16 cellular contexts compared by ENCODE assay signal in genomic region chrX:40722930-40723329, GRCh38.
"Had no signal": no experiment of that assay in that cellular context is flagged by ENCODE, and none has a peak within 500 bp of the region (broad histone marks: within the 10 kb centered on the region; RNA-seq: fewer than 3 reads in every experiment).

No MANE protein-coding gene starts in this region.

- H3K4me3 Mint-ChIP-seq: activated T-helper 17 cell treated with anti-CD3 and anti-CD28 coated beads, Interleukin-2, amount 50 U/mL, for 72 hours; stimulated activated memory B cell treated with anti-CD40 and anti-IgM and Interleukin-4, amounts not matched to agents 10 μg/mL and 1 μg/mL and 100 μg/mL, for 72 hours had no signal

- H3K27me3 ChIP-seq: ascending aorta, esophagus squamous epithelium, right lobe of liver, SJCRH30 had no signal

- H3K27ac Mint-ChIP-seq: stimulated activated memory B cell treated with anti-CD40 and anti-IgM and Interleukin-4, amounts not matched to agents 10 μg/mL and 1 μg/mL and 100 μg/mL, for 72 hours had no signal

- H3K36me3 ChIP-seq: ascending aorta, right lobe of liver, SJCRH30 had no signal

- H3K4me1 ChIP-seq: ascending aorta, esophagus squamous epithelium, SJCRH30 had no signal

- H3K9me3 Mint-ChIP-seq: activated T-helper 17 cell treated with anti-CD3 and anti-CD28 coated beads, Interleukin-2, amount 50 U/mL, for 72 hours; stimulated activated memory B cell treated with anti-CD40 and anti-IgM and Interleukin-4, amounts not matched to agents 10 μg/mL and 1 μg/mL and 100 μg/mL, for 72 hours had no signal

- H3K27ac ChIP-seq: ascending aorta, esophagus squamous epithelium, right lobe of liver, SJCRH30, VCaP had no signal

- H3K4me3 ChIP-seq: ascending aorta, esophagus squamous epithelium, lung, psoas muscle, right lobe of liver, SJCRH30 had no signal

- H3K27me3 Mint-ChIP-seq: activated T-helper 17 cell treated with anti-CD3 and anti-CD28 coated beads, Interleukin-2, amount 50 U/mL, for 72 hours; naive B cell; stimulated activated memory B cell treated with anti-CD40 and anti-IgM and Interleukin-4, amounts not matched to agents 10 μg/mL and 1 μg/mL and 100 μg/mL, for 72 hours had no signal

- H3K9me3 ChIP-seq: ascending aorta, esophagus squamous epithelium, psoas muscle, right lobe of liver, SJCRH30 had no signal

- ATAC-seq: activated T-helper 17 cell treated with anti-CD3 and anti-CD28 coated beads, Interleukin-2, amount 50 U/mL, for 72 hours; left colon; psoas muscle; right lobe of liver; stimulated activated memory B cell treated with anti-CD40 and anti-IgM and Interleukin-4, amounts not matched to agents 10 μg/mL and 1 μg/mL and 100 μg/mL, for 72 hours had no signal

- DNase-seq: activated CD4-positive, alpha-beta T cell treated with anti-CD3 and anti-CD28 coated beads, Interleukin-2, amount 50 U/mL, for 1 hour; esophagus squamous epithelium; foreskin fibroblast; left colon; naive B cell; nucleus accumbens; psoas muscle; right lobe of liver; SJCRH30; substantia nigra; trophoblast cell had no signal
